In the genomic region with DNA sequence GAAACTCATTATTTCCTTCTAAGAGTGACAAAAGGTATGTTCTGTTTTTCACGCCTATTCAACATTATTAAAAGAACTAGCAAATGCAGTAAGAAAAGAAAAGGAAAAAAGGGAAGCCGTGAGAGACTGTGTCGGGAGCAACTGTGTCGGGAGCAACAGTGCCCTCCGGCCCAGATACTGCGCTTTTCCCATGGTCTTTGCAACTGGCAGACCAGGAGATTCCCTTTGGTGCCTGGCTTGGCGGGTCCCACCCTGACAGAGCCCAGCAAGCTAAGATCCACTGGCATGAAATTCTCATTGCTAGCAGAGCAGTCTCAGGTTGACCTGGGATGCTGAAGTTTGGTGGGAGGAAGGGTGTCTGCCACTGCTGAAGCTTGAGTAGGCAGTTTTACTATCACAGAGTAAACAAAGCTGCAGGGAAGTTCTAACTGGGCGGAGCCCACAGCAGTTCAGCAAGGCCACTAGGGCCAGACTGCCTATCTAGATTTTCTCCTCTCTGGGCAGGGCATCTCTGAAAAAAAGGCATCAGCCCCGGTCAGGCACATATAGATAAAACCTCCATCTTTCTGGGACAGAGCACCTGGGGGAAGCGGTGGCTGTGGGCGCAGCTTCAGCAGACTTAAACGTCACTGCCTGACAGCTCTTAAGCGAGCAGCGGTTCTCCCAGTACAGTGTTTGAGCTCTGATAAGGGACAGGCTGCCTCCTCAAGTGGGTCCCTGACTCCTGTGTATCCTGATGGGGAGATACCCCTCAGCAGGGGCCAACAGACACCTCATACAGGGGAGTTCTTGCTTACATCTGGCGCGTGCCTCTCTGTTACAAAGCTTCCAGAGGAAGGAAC, we compare ENCODE assay signal across 16 cellular contexts.
"Had no signal": no experiment of that assay in that cellular context is flagged by ENCODE, and none has a peak within 500 bp of the region (broad histone marks: within the 10 kb centered on the region; RNA-seq: fewer than 3 reads in every experiment).

No MANE protein-coding gene starts in this region.

- ATAC-seq: left cardiac atrium; mucosa of descending colon; naive thymus-derived CD8-positive, alpha-beta T cell had no signal

- H3K27me3 ChIP-seq: brain microvascular endothelial cell, esophagus muscularis mucosa, transverse colon had no signal

- H3K27me3 Mint-ChIP-seq: activated naive CD8-positive, alpha-beta T cell; activated T-cell treated with anti-CD3 and anti-CD28 coated beads, Interleukin-2, amount 50 U/mL, for 24 hours; naive thymus-derived CD8-positive, alpha-beta T cell; progenitor cell of endocrine pancreas had no signal

- H3K4me1 ChIP-seq: esophagus muscularis mucosa, transverse colon had no signal

- H3K9me3 ChIP-seq: esophagus muscularis mucosa had no signal

- H3K36me3 ChIP-seq: brain microvascular endothelial cell, esophagus muscularis mucosa, transverse colon had no signal

- H3K4me3 ChIP-seq: esophagus muscularis mucosa, mucosa of descending colon, transverse colon had no signal

- H3K4me1 Mint-ChIP-seq: naive thymus-derived CD8-positive, alpha-beta T cell had no signal

- DNase-seq: activated CD4-positive, alpha-beta T cell treated with anti-CD3 and anti-CD28 coated beads, Interleukin-2, amount 50 U/mL, for 4 hours; activated effector memory CD4-positive, alpha-beta T cell treated with Interleukin-2 at 50 U/mL for 16 hours; activated T-cell treated with anti-CD3 and anti-CD28 coated beads, Interleukin-2, amount 50 U/mL, for 24 hours; brain microvascular endothelial cell; cerebellar nuclear complex; left cardiac atrium; naive thymus-derived CD8-positive, alpha-beta T cell; nucleus accumbens; right cardiac atrium; stimulated activated naive CD4-positive, alpha-beta T cell; substantia nigra; transverse colon had no signal

- H3K27ac ChIP-seq: brain microvascular endothelial cell, esophagus muscularis mucosa, transverse colon had no signal

- H3K36me3 Mint-ChIP-seq: activated naive CD8-positive, alpha-beta T cell; naive thymus-derived CD8-positive, alpha-beta T cell had no signal

- H3K4me3 Mint-ChIP-seq: activated naive CD8-positive, alpha-beta T cell; activated T-cell treated with anti-CD3 and anti-CD28 coated beads, Interleukin-2, amount 50 U/mL, for 24 hours; naive thymus-derived CD8-positive, alpha-beta T cell had no signal

- H3K27ac Mint-ChIP-seq: activated naive CD8-positive, alpha-beta T cell; activated T-cell treated with anti-CD3 and anti-CD28 coated beads, Interleukin-2, amount 50 U/mL, for 24 hours; naive thymus-derived CD8-positive, alpha-beta T cell; progenitor cell of endocrine pancreas had no signal
